In genomic region chr3:72303926-72304325, GRCh38 we compare ENCODE assay signal across 16 cellular contexts.
A peak's percentile ranks its signal among the peaks of the same experiment; 100 is the strongest.
DNase-seq lines count a peak whose midpoint lies in the region; ATAC-seq and TF ChIP-seq lines count a peak whose summit lies in the region.
"Had no signal": no experiment of that assay in that cellular context is flagged by ENCODE, and none has a peak within 500 bp of the region (broad histone marks: within the 10 kb centered on the region; RNA-seq: fewer than 3 reads in every experiment).

No MANE protein-coding gene starts in this region.

- TF ChIP-seq CTCF in endothelial cell (IDR thresholded peaks at IDR 0.05; ENCODE audit: unreplicated experiment) (no peak), HFFc6 (IDR thresholded peaks at IDR 0.05) (no peak)

- peaks cover 42% of the 10 kb centered on the region for H3K4me1 Mint-ChIP-seq in endothelial cell (ENCODE audit: unreplicated experiment)
- H3K4me1 Mint-ChIP-seq in HFFc6 (ENCODE audit: low read depth), result peaks cover 11% of the 10 kb centered on the region

- H3K27ac Mint-ChIP-seq in endothelial cell (ENCODE audit: unreplicated experiment), result peak overlapping the region; percentile 80
- H3K27ac Mint-ChIP-seq in HFFc6, result no peak overlapping the region
- H3K27ac Mint-ChIP-seq: stimulated activated naive B cell treated with anti-CD40 and anti-IgM and Interleukin-4, amounts not matched to agents 10 μg/mL and 1 μg/mL and 100 μg/mL, for 72 hours had no signal

- H3K27me3 Mint-ChIP-seq in endothelial cell (ENCODE audit: unreplicated experiment) (peaks cover 11% of the 10 kb centered on the region), HFFc6 (ENCODE audit: insufficient read depth) (peaks cover 8% of the 10 kb centered on the region)

- no peak for ATAC-seq in HG02885 (IDR thresholded peaks at IDR 0.05; ENCODE audit: poor library complexity, unreplicated experiment)
- ATAC-seq: stimulated activated naive B cell treated with anti-CD40 and anti-IgM and Interleukin-4, amounts not matched to agents 10 μg/mL and 1 μg/mL and 100 μg/mL, for 72 hours had no signal

- H3K9me3 Mint-ChIP-seq in endothelial cell (ENCODE audit: unreplicated experiment) (no peaks in the 10 kb centered on the region), HFFc6 (no peaks in the 10 kb centered on the region)
- H3K9me3 Mint-ChIP-seq: stimulated activated naive B cell treated with anti-CD40 and anti-IgM and Interleukin-4, amounts not matched to agents 10 μg/mL and 1 μg/mL and 100 μg/mL, for 72 hours had no signal

- H3K36me3 Mint-ChIP-seq in endothelial cell (ENCODE audit: low read depth, unreplicated experiment), result no peaks in the 10 kb centered on the region
- H3K36me3 Mint-ChIP-seq in HFFc6 (ENCODE audit: low read depth), result no peaks in the 10 kb centered on the region
- H3K36me3 Mint-ChIP-seq: CD14-positive monocyte; stimulated activated naive B cell treated with anti-CD40 and anti-IgM and Interleukin-4, amounts not matched to agents 10 μg/mL and 1 μg/mL and 100 μg/mL, for 72 hours had no signal

- H3K4me3 Mint-ChIP-seq in endothelial cell (ENCODE audit: unreplicated experiment) (no peak overlapping the region), HFFc6 (no peak overlapping the region)
- H3K4me3 Mint-ChIP-seq: stimulated activated naive B cell treated with anti-CD40 and anti-IgM and Interleukin-4, amounts not matched to agents 10 μg/mL and 1 μg/mL and 100 μg/mL, for 72 hours had no signal

- DNase-seq in ELF-1 (ENCODE audit: low read depth, low spot score) (peak; percentile 69), NCI-H69 (lab: John Stamatoyannopoulos, UW) (peak; percentile 90), endothelial cell (ENCODE audit: low spot score) (peak; percentile 44), pulmonary artery endothelial cell (ENCODE audit: low read depth, low spot score) (peak; percentile 36), AG08395 (ENCODE audit: low spot score) (no peak), HFFc6 (no peak)
- DNase-seq: activated naive CD4-positive, alpha-beta T cell; brain microvascular endothelial cell; effector memory CD4-positive, alpha-beta T cell; foreskin melanocyte; NCI-H1930; NCI-H774; sigmoid colon; stimulated activated naive B cell treated with anti-CD40 and anti-IgM and Interleukin-4, amounts not matched to agents 10 μg/mL and 1 μg/mL and 100 μg/mL, for 72 hours had no signal

Comparison
In these comparisons a context has a peak if more than half of its experiments do, and no peak if none do; other contexts are left out.
1. DNase-seq: peak in ELF-1 (single experiment), NCI-H69 (single experiment), endothelial cell (single experiment) and pulmonary artery endothelial cell (single experiment); none in AG08395 (single experiment) and HFFc6 (single experiment).